8 cellular contexts compared by ENCODE assay signal in the genomic region with DNA sequence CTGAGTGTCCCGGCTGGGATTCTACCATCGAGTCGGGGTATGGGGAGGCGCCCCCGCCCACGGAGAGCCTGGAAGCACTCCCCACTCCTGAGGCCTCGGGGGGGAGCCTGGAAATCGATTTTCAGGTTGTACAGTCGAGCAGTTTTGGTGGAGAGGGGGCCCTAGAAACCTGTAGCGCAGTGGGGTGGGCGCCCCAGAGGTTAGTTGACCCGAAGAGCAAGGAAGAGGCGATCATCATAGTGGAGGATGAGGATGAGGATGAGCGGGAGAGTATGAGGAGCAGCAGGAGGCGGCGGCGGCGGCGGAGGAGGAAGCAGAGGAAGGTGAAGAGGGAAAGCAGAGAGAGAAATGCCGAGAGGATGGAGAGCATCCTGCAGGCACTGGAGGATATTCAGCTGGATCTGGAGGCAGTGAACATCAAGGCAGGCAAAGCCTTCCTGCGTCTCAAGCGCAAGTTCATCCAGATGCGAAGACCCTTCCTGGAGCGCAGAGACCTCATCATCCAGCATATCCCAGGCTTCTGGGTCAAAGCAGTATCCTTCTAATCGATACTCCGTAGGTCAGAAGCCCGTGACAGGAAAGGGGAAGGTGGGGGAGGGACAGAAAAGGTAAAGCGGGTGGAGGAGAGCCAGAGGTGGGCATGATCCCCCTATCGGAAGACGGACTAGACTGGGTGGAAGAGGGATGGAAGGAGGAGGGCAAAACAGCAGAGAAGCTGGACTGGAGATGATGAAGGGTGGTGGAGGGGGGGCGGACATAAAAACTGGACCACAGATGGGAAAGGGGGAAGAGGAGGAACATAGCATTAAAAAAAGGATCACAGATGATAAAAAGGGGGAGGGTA. TPM values are rescaled to one million over a fixed set of nuclear protein-coding genes. Genes with fewer than 3 reads are reported as not detected.
DNase-seq lines count a peak whose midpoint lies in the region; TF ChIP-seq lines count a peak whose summit lies in the region.

No MANE protein-coding gene starts in this region.

- no peak for DNase-seq in CD8-positive, alpha-beta memory T cell
- no peak for DNase-seq in endothelial cell (ENCODE audit: low spot score)
- no peak for DNase-seq in osteocyte (ENCODE audit: extremely low spot score, unreplicated experiment)
- no peak for DNase-seq in cortex of kidney (lab: John Stamatoyannopoulos, UW)
- no peak for DNase-seq in dermis blood vessel endothelial cell
- no peak for DNase-seq in NCI-H82 (lab: John Stamatoyannopoulos, UW)
- DNase-seq in KG1 (lab: John Stamatoyannopoulos, UW), result no peak

- H3K79me2 ChIP-seq in OCI-LY3 (ENCODE audit: low read length), result peaks cover 14% of the 10 kb centered on the region

- peak overlapping the region; percentile 67 for H3K4me3 ChIP-seq in CD8-positive, alpha-beta memory T cell (ENCODE audit: low read length)
- H3K4me3 ChIP-seq in OCI-LY3 (ENCODE audit: low read length), result peak overlapping the region; percentile 98

- H3K27ac ChIP-seq in CD8-positive, alpha-beta memory T cell (ENCODE audit: low read depth, low read length), result peak overlapping the region; percentile 61
- H3K27ac ChIP-seq in OCI-LY3 (ENCODE audit: low read length), result no peak overlapping the region

- peak overlapping the region; percentile 92 for H3K4me2 ChIP-seq in OCI-LY3 (ENCODE audit: low read length)

- no peaks in the 10 kb centered on the region for H3K9me3 Mint-ChIP-seq in CD8-positive, alpha-beta memory T cell
- H3K9me3 Mint-ChIP-seq in endothelial cell (ENCODE audit: unreplicated experiment), result no peaks in the 10 kb centered on the region
- no peaks in the 10 kb centered on the region for H3K9me3 Mint-ChIP-seq in osteocyte (ENCODE audit: unreplicated experiment)

- peaks cover 22% of the 10 kb centered on the region for H3K36me3 ChIP-seq in CD8-positive, alpha-beta memory T cell (ENCODE audit: insufficient read depth, low read length)
- H3K36me3 ChIP-seq in OCI-LY3 (replicated peaks; ENCODE audit: low read depth, low read length), result peaks cover 16% of the 10 kb centered on the region

- peaks cover 37 to 61% (median 37%) of the 10 kb centered on the region in 3 donors for H3K4me1 Mint-ChIP-seq in CD8-positive, alpha-beta memory T cell
- H3K4me1 Mint-ChIP-seq in endothelial cell (ENCODE audit: unreplicated experiment), result peaks cover 24% of the 10 kb centered on the region
- H3K4me1 Mint-ChIP-seq in osteocyte (ENCODE audit: unreplicated experiment), result peaks cover 17% of the 10 kb centered on the region

- peak overlapping the region; percentile 81 to 94 (median 88) for H3K4me3 Mint-ChIP-seq in CD8-positive, alpha-beta memory T cell
- H3K4me3 Mint-ChIP-seq in endothelial cell (ENCODE audit: unreplicated experiment) (peak overlapping the region; percentile 91), osteocyte (ENCODE audit: unreplicated experiment) (peak overlapping the region; percentile 82)

- H3K9ac ChIP-seq in OCI-LY3 (ENCODE audit: low read length), result peak overlapping the region; percentile 81

- H4K20me1 ChIP-seq in OCI-LY3 (ENCODE audit: insufficient read depth, low read length), result no peaks in the 10 kb centered on the region

- TF ChIP-seq CTCF in OCI-LY3 (IDR thresholded peaks at IDR 0.05; ENCODE audit: low read depth, low read length) (no peak), endothelial cell (IDR thresholded peaks at IDR 0.05; ENCODE audit: unreplicated experiment) (no peak), osteocyte (IDR thresholded peaks at IDR 0.05) (no peak)

- H3K36me3 Mint-ChIP-seq in CD8-positive, alpha-beta memory T cell, result peaks cover 5 to 61% (median 9%) of the 10 kb centered on the region in 3 donors
- H3K36me3 Mint-ChIP-seq in endothelial cell (ENCODE audit: low read depth, unreplicated experiment), result peaks cover 17% of the 10 kb centered on the region
- H3K36me3 Mint-ChIP-seq in osteocyte (ENCODE audit: unreplicated experiment), result peaks cover 15% of the 10 kb centered on the region

- H3K27me3 ChIP-seq in CD8-positive, alpha-beta memory T cell (ENCODE audit: insufficient read depth, low read length, poor library complexity, severe bottlenecking), result no peaks in the 10 kb centered on the region
- H3K27me3 ChIP-seq in OCI-LY3 (ENCODE audit: low read depth, low read length), result no peaks in the 10 kb centered on the region

- POLR2A ChIA-PET in CD8-positive, alpha-beta memory T cell (lab: Charles Lee), result interaction anchor here (1.8 to 2.5 kb wide), 2 partner anchors 10 to 142 kb away, joined by 9 to 28 read pairs; partner anchors contain the start of gene KDM5C

- H3K9me3 ChIP-seq in CD8-positive, alpha-beta memory T cell (ENCODE audit: low read length), result no peaks in the 10 kb centered on the region
- H3K9me3 ChIP-seq in OCI-LY3 (ENCODE audit: insufficient read depth, low read length), result no peaks in the 10 kb centered on the region

- H3K27ac Mint-ChIP-seq in CD8-positive, alpha-beta memory T cell, result peak overlapping the region; percentile 88 to 98 (median 96)
- H3K27ac Mint-ChIP-seq in endothelial cell (ENCODE audit: unreplicated experiment), result peak overlapping the region; percentile 77
- peak overlapping the region; percentile 64 for H3K27ac Mint-ChIP-seq in osteocyte (ENCODE audit: unreplicated experiment)

- peaks cover 19% of the 10 kb centered on the region for H3K4me1 ChIP-seq in CD8-positive, alpha-beta memory T cell (ENCODE audit: insufficient read depth, low read length)
- peaks cover 11% of the 10 kb centered on the region for H3K4me1 ChIP-seq in OCI-LY3 (ENCODE audit: low read length)

- H3K27me3 Mint-ChIP-seq in CD8-positive, alpha-beta memory T cell, result peaks cover 0 to 19% of the 10 kb centered on the region in 2 donors
- H3K27me3 Mint-ChIP-seq in endothelial cell (ENCODE audit: unreplicated experiment) (peaks cover 6% of the 10 kb centered on the region), osteocyte (ENCODE audit: unreplicated experiment) (no peaks in the 10 kb centered on the region)

- CTCF ChIA-PET in CD8-positive, alpha-beta memory T cell (lab: Charles Lee), result interaction anchor here (1.3 to 1.8 kb wide), 2 partner anchors 11 to 12 kb away, joined by 6 to 9 read pairs; no protein-coding TSS in a partner anchor

- no peak overlapping the region for H2AFZ ChIP-seq in OCI-LY3 (ENCODE audit: low read depth, low read length)

RNA-seq across cellular contexts. Expression of gene TSPYL2, which starts 0.8 kb away (rescaled TPM):
- total RNA-seq in CD8-positive, alpha-beta memory T cell, result 10 to 100 TPM; 38.4 to 47.9 TPM
- polyA plus RNA-seq in CD8-positive, alpha-beta memory T cell, result 23.1 TPM
- total RNA-seq in endothelial cell (ENCODE audit: unreplicated experiment), result 27.9 TPM
- 19.5 and 26.2 TPM in 2 replicates for total RNA-seq in osteocyte
- 5.6 and 11.1 TPM in 2 replicates for total RNA-seq in dermis blood vessel endothelial cell

RNA-seq across cellular contexts. Expression of gene KANTR, which starts 10.9 kb away (rescaled TPM):
- 1 to 10 TPM; 4.6 to 4.8 TPM for total RNA-seq in CD8-positive, alpha-beta memory T cell
- polyA plus RNA-seq in CD8-positive, alpha-beta memory T cell, result 1.6 TPM
- 10.5 TPM for total RNA-seq in endothelial cell (ENCODE audit: unreplicated experiment)
- 12.4 and 13.7 TPM in 2 replicates for total RNA-seq in osteocyte
- 7.6 and 8.5 TPM in 2 replicates for total RNA-seq in dermis blood vessel endothelial cell

RNA-seq across cellular contexts. Expression of gene GPR173, which starts 34.4 kb away (rescaled TPM):
- total RNA-seq in CD8-positive, alpha-beta memory T cell, result not detected
- polyA plus RNA-seq in CD8-positive, alpha-beta memory T cell, result not detected
- total RNA-seq in endothelial cell (ENCODE audit: unreplicated experiment) (9.4 TPM), osteocyte (12.6 and 17.3 TPM in 2 replicates), dermis blood vessel endothelial cell (1.7 and 2.5 TPM in 2 replicates)
